ENCODE assay signal across 19 cellular contexts in genomic region chr10:60414111-60414510, GRCh38. TPM values are rescaled to one million over a fixed set of nuclear protein-coding genes. Genes with fewer than 3 reads are reported as not detected.
DNase-seq lines count a peak whose midpoint lies in the region; ATAC-seq and TF ChIP-seq lines count a peak whose summit lies in the region.
"Had no signal": no experiment of that assay in that cellular context is flagged by ENCODE, and none has a peak within 500 bp of the region (broad histone marks: within the 10 kb centered on the region; RNA-seq: fewer than 3 reads in every experiment).

No MANE protein-coding gene starts in this region.

- H3K27ac ChIP-seq in trophoblast cell (ENCODE audit: low read depth, low read length): peak overlapping the region; percentile 68
- H3K27ac ChIP-seq in Karpas-422 (ENCODE audit: low read length): no peak overlapping the region
- H3K27ac ChIP-seq: gastroesophageal sphincter, HL-60 had no signal

- no peak overlapping the region for H2AK5ac ChIP-seq in trophoblast cell (ENCODE audit: low read length)

- no peak overlapping the region for H4K8ac ChIP-seq in trophoblast cell (ENCODE audit: low read depth, low read length)

- WGBS in trophoblast cell (ENCODE audit: extremely low coverage, insufficient coverage, insufficient read length): no CpG with 5 or more reads among the region's 2 CpGs

- DNase-seq in EH (ENCODE audit: low read depth): peak; percentile 43
- DNase-seq in RPMI7951 (ENCODE audit: low read depth): peak; percentile 17
- peak; percentile 48 for DNase-seq in fibroblast of pulmonary artery (ENCODE audit: low read depth)
- DNase-seq in trophoblast cell: no peak
- DNase-seq in Karpas-422: no peak
- no peak for DNase-seq in H4 (ENCODE audit: low spot score)
- DNase-seq in DMS 273 treated with DMSO at 0.1 percent for 48 hours (lab: John Stamatoyannopoulos, UW): no peak
- DNase-seq: activated CD4-positive, alpha-beta T cell treated with anti-CD3 and anti-CD28 coated beads, Interleukin-2, amount 50 U/mL, for 4 hours; activated naive CD4-positive, alpha-beta T cell; AML-193; CD8-positive, alpha-beta memory T cell; DMS79 treated with DMSO at 0.1 percent for 48 hours; erythroblast; nephron progenitor cell; stimulated activated CD4-positive, alpha-beta T cell treated with anti-CD3 and anti-CD28 coated beads, Interleukin-2, amount 100 ng/mL, for 24 hours; stimulated activated naive CD4-positive, alpha-beta T cell had no signal

- peak; percentile 7 for TF ChIP-seq CTCF in fibroblast of pulmonary artery (IDR thresholded peaks at IDR 0.05; ENCODE audit: low read length, missing control alignments)

- H3K4me3 ChIP-seq in fibroblast of pulmonary artery (replicated peaks; ENCODE audit: low read depth, low read length) (no peak overlapping the region), trophoblast cell (ENCODE audit: low read depth, low read length) (no peak overlapping the region), Karpas-422 (ENCODE audit: low read length) (no peak overlapping the region)
- H3K4me3 ChIP-seq: gastroesophageal sphincter had no signal

- H3K79me2 ChIP-seq in trophoblast cell (ENCODE audit: control insufficient read depth, insufficient read depth, low read length, poor library complexity) (no peaks in the 10 kb centered on the region), Karpas-422 (ENCODE audit: low read length) (no peaks in the 10 kb centered on the region)

- no peak overlapping the region for H4K12ac ChIP-seq in trophoblast cell (ENCODE audit: low read depth, low read length)

- H3K9ac ChIP-seq in trophoblast cell (ENCODE audit: low read length): no peak overlapping the region
- H3K9ac ChIP-seq in Karpas-422 (ENCODE audit: low read length): no peak overlapping the region

- H4K20me1 ChIP-seq in Karpas-422 (ENCODE audit: insufficient read depth, low read depth, low read length): no peaks in the 10 kb centered on the region

- H4K91ac ChIP-seq in trophoblast cell (ENCODE audit: low read depth, low read length): peak overlapping the region; percentile 84

- H3K36me3 ChIP-seq in trophoblast cell (ENCODE audit: control insufficient read depth in 1 of 2, insufficient read depth in 2 of 2, low read length in 2 of 2) (no peaks in the 10 kb centered on the region), Karpas-422 (ENCODE audit: insufficient read depth, low read length) (no peaks in the 10 kb centered on the region)
- H3K36me3 ChIP-seq: gastroesophageal sphincter had no signal

- no peaks in the 10 kb centered on the region for H3K9me2 ChIP-seq in Karpas-422 (replicated peaks; ENCODE audit: insufficient read depth, low read length)

- peak overlapping the region; percentile 79 for H2BK120ac ChIP-seq in trophoblast cell (ENCODE audit: insufficient read depth, low read length, poor library complexity)

- H2BK5ac ChIP-seq in trophoblast cell (ENCODE audit: low read depth, low read length, poor library complexity): no peak overlapping the region

- no peak for ATAC-seq in GM18909 (IDR thresholded peaks at IDR 0.05; ENCODE audit: poor library complexity, unreplicated experiment)
- ATAC-seq: gastroesophageal sphincter had no signal

- no peaks in the 10 kb centered on the region for H3K27me3 ChIP-seq in trophoblast cell (ENCODE audit: insufficient read depth, low read length)
- no peaks in the 10 kb centered on the region for H3K27me3 ChIP-seq in Karpas-422 (ENCODE audit: low read length)
- H3K27me3 ChIP-seq: gastroesophageal sphincter had no signal

- no peak overlapping the region for H3K14ac ChIP-seq in trophoblast cell (ENCODE audit: low read length)

- H3K4me2 ChIP-seq in trophoblast cell (ENCODE audit: low read length): no peak overlapping the region
- no peak overlapping the region for H3K4me2 ChIP-seq in Karpas-422 (ENCODE audit: low read depth, low read length, poor library complexity, severe bottlenecking)

- no peak overlapping the region for H3K23ac ChIP-seq in trophoblast cell (ENCODE audit: low read length)

- H3K18ac ChIP-seq in trophoblast cell (ENCODE audit: low read length): no peak overlapping the region

- H3K4me1 ChIP-seq in trophoblast cell (ENCODE audit: control insufficient read depth in 1 of 2, insufficient read depth in 2 of 2, low read length in 2 of 2): peaks cover 6 to 11% of the 10 kb centered on the region in 2 experiments
- no peaks in the 10 kb centered on the region for H3K4me1 ChIP-seq in Karpas-422 (ENCODE audit: low read length)
- H3K4me1 ChIP-seq: gastroesophageal sphincter had no signal

- no peak overlapping the region for H3K4ac ChIP-seq in trophoblast cell (ENCODE audit: low read depth, low read length)

- peak overlapping the region; percentile 94 for H2BK12ac ChIP-seq in trophoblast cell (ENCODE audit: low read length)

- no peaks in the 10 kb centered on the region for H3K9me3 ChIP-seq in trophoblast cell (ENCODE audit: insufficient read depth, low read depth, low read length)
- H3K9me3 ChIP-seq in Karpas-422 (ENCODE audit: low read length): no peaks in the 10 kb centered on the region
- H3K9me3 ChIP-seq: gastroesophageal sphincter had no signal

- H2AFZ ChIP-seq in trophoblast cell (ENCODE audit: insufficient read depth, low read length, poor library complexity) (no peak overlapping the region), Karpas-422 (ENCODE audit: low read length) (no peak overlapping the region)

- H3K79me1 ChIP-seq in trophoblast cell (ENCODE audit: low read length): peaks cover 10% of the 10 kb centered on the region

RNA-seq across cellular contexts. Expression of gene ANK3, which starts 24.4 kb away (rescaled TPM):
- 1.7 and 3.4 TPM in 2 replicates for total RNA-seq in RPMI7951 (2014; rRNA removed; shearing (Covaris generic))
- polyA plus RNA-seq in trophoblast cell (2013): 59.8 and 70.8 TPM in 2 replicates
- 3.3 and 7.0 TPM in 2 replicates for total RNA-seq in Karpas-422 (2014; rRNA removed; shearing (Covaris generic); ENCODE audit: low replicate concordance)
- 9.1 and 10.2 TPM in 2 replicates for total RNA-seq in H4 (2014; rRNA removed; shearing (Covaris generic))

Comparison
In these comparisons a context has a peak if more than half of its experiments do, and no peak if none do; other contexts are left out.
1. DNase-seq: peak in EH (single experiment), RPMI7951 (single experiment) and fibroblast of pulmonary artery (single experiment); none in trophoblast cell (0 of 2), Karpas-422 (single experiment), H4 (single experiment) and DMS 273 treated with DMSO at 0.1 percent for 48 hours (single experiment).